10 cellular contexts compared by ENCODE assay signal in genomic region chr3:42846682-42847522, GRCh38. TPM values are rescaled to one million over a fixed set of nuclear protein-coding genes. Genes with fewer than 3 reads are reported as not detected.
DNase-seq lines count a peak whose midpoint lies in the region; ATAC-seq and TF ChIP-seq lines count a peak whose summit lies in the region.
"Had no signal": no experiment of that assay in that cellular context is flagged by ENCODE, and none has a peak within 500 bp of the region (broad histone marks: within the 10 kb centered on the region; RNA-seq: fewer than 3 reads in every experiment).

No MANE protein-coding gene starts in this region.

- no peaks in the 10 kb centered on the region for H3K27me3 ChIP-seq in endodermal cell (ENCODE audit: control insufficient read depth, insufficient read depth, low read length, poor library complexity, severe bottlenecking)
- H3K27me3 ChIP-seq: dorsolateral prefrontal cortex had no signal

- ATAC-seq in HG03060 (IDR thresholded peaks at IDR 0.05; ENCODE audit: low read depth, unreplicated experiment) (peak; percentile 50), naive B cell (ENCODE audit: low read depth in 2 of 2) (peak; percentile 92 to 93), GM21825 (IDR thresholded peaks at IDR 0.05; ENCODE audit: unreplicated experiment) (no peak)
- no peak for ATAC-seq in activated T-helper 17 cell treated with anti-CD3 and anti-CD28 coated beads, Interleukin-2, amount 50 U/mL, for 72 hours (replicated peaks)

- H3K9ac ChIP-seq in endodermal cell (ENCODE audit: extremely low read depth, low read length, poor library complexity, severe bottlenecking), result no peak overlapping the region

- no peak overlapping the region for H3K4me3 ChIP-seq in endodermal cell (ENCODE audit: low read length)

- peaks cover 4% of the 10 kb centered on the region for H3K27me3 Mint-ChIP-seq in activated T-helper 17 cell treated with anti-CD3 and anti-CD28 coated beads, Interleukin-2, amount 50 U/mL, for 72 hours
- H3K27me3 Mint-ChIP-seq in naive B cell (no peaks in the 10 kb centered on the region), endodermal cell (ENCODE audit: insufficient read depth) (no peaks in the 10 kb centered on the region)

- H3K9me3 ChIP-seq in endodermal cell (ENCODE audit: control insufficient read depth, low read length), result no peaks in the 10 kb centered on the region

- 60 to 72% methylated on average over 3 to 5 of the region's 5 CpGs for WGBS in endodermal cell (ENCODE audit: insufficient coverage in 1 of 2, insufficient read length in 1 of 2), 2 experiments

- H3K4me1 Mint-ChIP-seq in activated T-helper 17 cell treated with anti-CD3 and anti-CD28 coated beads, Interleukin-2, amount 50 U/mL, for 72 hours, result peaks cover 12% of the 10 kb centered on the region
- H3K4me1 Mint-ChIP-seq in naive B cell (peaks cover 41 to 62% (median 51%) of the 10 kb centered on the region in 3 donors), endodermal cell (peaks cover 12% of the 10 kb centered on the region)

- H3K27ac ChIP-seq in endodermal cell (ENCODE audit: low read depth, low read length), result no peak overlapping the region

- no peaks in the 10 kb centered on the region for H3K9me3 Mint-ChIP-seq in activated T-helper 17 cell treated with anti-CD3 and anti-CD28 coated beads, Interleukin-2, amount 50 U/mL, for 72 hours
- H3K9me3 Mint-ChIP-seq in naive B cell (peaks cover 0 to 2% (median 0%) of the 10 kb centered on the region in 7 donors), endodermal cell (no peaks in the 10 kb centered on the region)

- H3K4me3 Mint-ChIP-seq in activated T-helper 17 cell treated with anti-CD3 and anti-CD28 coated beads, Interleukin-2, amount 50 U/mL, for 72 hours, result peak overlapping the region; percentile 52
- peak overlapping the region; percentile 18 to 90 (median 82) for H3K4me3 Mint-ChIP-seq in naive B cell
- H3K4me3 Mint-ChIP-seq in endodermal cell, result no peak overlapping the region

- peak overlapping the region; percentile 87 for H3K27ac Mint-ChIP-seq in activated T-helper 17 cell treated with anti-CD3 and anti-CD28 coated beads, Interleukin-2, amount 50 U/mL, for 72 hours
- peak overlapping the region; percentile 96 to 100 (median 99) for H3K27ac Mint-ChIP-seq in naive B cell
- H3K27ac Mint-ChIP-seq in endodermal cell, result no peak overlapping the region

- peak; percentile 60 for DNase-seq in GF-D8 (lab: John Stamatoyannopoulos, UW)
- peak; percentile 77 for DNase-seq in naive B cell
- no peak for DNase-seq in endodermal cell
- no peak for DNase-seq in cerebellum (ENCODE audit: low spot score)
- DNase-seq in iPS-NIHi11 (ENCODE audit: low spot score), result no peak

- H3K36me3 Mint-ChIP-seq in activated T-helper 17 cell treated with anti-CD3 and anti-CD28 coated beads, Interleukin-2, amount 50 U/mL, for 72 hours (ENCODE audit: low read depth), result no peaks in the 10 kb centered on the region
- H3K36me3 Mint-ChIP-seq in naive B cell (no peaks in the 10 kb centered on the region), endodermal cell (ENCODE audit: low read depth) (no peaks in the 10 kb centered on the region)

- peaks cover 6% of the 10 kb centered on the region for H3K4me1 ChIP-seq in endodermal cell (ENCODE audit: control insufficient read depth, insufficient read depth, low read length)

- TF ChIP-seq CTCF in endodermal cell (conservative IDR thresholded peaks at IDR 0.05), result no peak

- H3K36me3 ChIP-seq in endodermal cell (ENCODE audit: control insufficient read depth, insufficient read depth, low read length), result no peaks in the 10 kb centered on the region

RNA-seq across cellular contexts. Expression of gene CYP8B1, which starts 28.8 kb away (rescaled TPM):
- not detected for total RNA-seq in activated T-helper 17 cell treated with anti-CD3 and anti-CD28 coated beads, Interleukin-2, amount 50 U/mL, for 72 hours
- polyA plus RNA-seq in naive B cell (ENCODE audit: low read depth in 6 of 6), result not detected
- total RNA-seq in endodermal cell (not detected), cerebellum (not detected)
- not detected for polyA plus RNA-seq in endodermal cell (2013, experiment 1 of 2)
- polyA plus RNA-seq in endodermal cell (2013, experiment 2 of 2), result not detected
- total RNA-seq: RPMI7951 had no signal

RNA-seq across cellular contexts. Expression of gene ACKR2, which starts 37.7 kb away (rescaled TPM):
- 1 to 10 TPM in 1 of 2 donors, under 1 TPM in 1; 0.77 to 1.3 TPM for total RNA-seq in activated T-helper 17 cell treated with anti-CD3 and anti-CD28 coated beads, Interleukin-2, amount 50 U/mL, for 72 hours
- polyA plus RNA-seq in naive B cell (ENCODE audit: low read depth in 6 of 6), result under 1 TPM in 4 of 6 donors, not detected in 2; 0.10 to 0.28 (median 0.20) TPM
- total RNA-seq in endodermal cell (1 to 10 TPM; 1.1 TPM), cerebellum (not detected)
- polyA plus RNA-seq in endodermal cell (2013, experiment 1 of 2), result 0.14 TPM
- polyA plus RNA-seq in endodermal cell (2013, experiment 2 of 2), result 0.33 TPM
- total RNA-seq: RPMI7951 had no signal

RNA-seq across cellular contexts. Expression of gene HIGD1A, which starts 42.6 kb away (rescaled TPM):
- 10 to 100 TPM; 46.4 to 84.4 TPM for total RNA-seq in activated T-helper 17 cell treated with anti-CD3 and anti-CD28 coated beads, Interleukin-2, amount 50 U/mL, for 72 hours
- 10 to 100 TPM; 47.7 to 83.7 (median 65.3) TPM for polyA plus RNA-seq in naive B cell (ENCODE audit: low read depth in 6 of 6)
- total RNA-seq in endodermal cell, result 100 to 1,000 TPM; 116 to 121 TPM
- polyA plus RNA-seq in endodermal cell (2013, experiment 1 of 2), result 179 TPM
- polyA plus RNA-seq in endodermal cell (2013, experiment 2 of 2), result 188 TPM
- total RNA-seq in cerebellum, result 75.1 TPM

RNA-seq across cellular contexts. Expression of gene ZNF662, which starts 59.0 kb away (rescaled TPM):
- total RNA-seq in activated T-helper 17 cell treated with anti-CD3 and anti-CD28 coated beads, Interleukin-2, amount 50 U/mL, for 72 hours, result under 1 TPM; 0.06 to 0.24 TPM
- polyA plus RNA-seq in naive B cell (ENCODE audit: low read depth in 6 of 6), result not detected
- 1 to 10 TPM in 1 of 2 donors, not detected in 1; 1.8 TPM for total RNA-seq in endodermal cell
- not detected for polyA plus RNA-seq in endodermal cell (2013, experiment 1 of 2)
- 0.08 TPM for polyA plus RNA-seq in endodermal cell (2013, experiment 2 of 2)
- 23.0 TPM for total RNA-seq in cerebellum

Comparison
In these comparisons a context has a peak if more than half of its experiments do, and no peak if none do; other contexts are left out.
1. DNase-seq: peak in GF-D8 (single experiment) and naive B cell (single experiment); none in endodermal cell (single experiment), cerebellum (single experiment) and iPS-NIHi11 (single experiment).
2. ATAC-seq: peak in HG03060 (single experiment) and naive B cell (2 of 2); none in activated T-helper 17 cell treated with anti-CD3 and anti-CD28 coated beads, Interleukin-2, amount 50 U/mL, for 72 hours (single experiment) and GM21825 (single experiment).